In genomic region chr1:165900576-165901380, GRCh38 we compare ENCODE assay signal across 8 cellular contexts.
DNase-seq lines count a peak whose midpoint lies in the region; ATAC-seq and TF ChIP-seq lines count a peak whose summit lies in the region.
"Had no signal": no experiment of that assay in that cellular context is flagged by ENCODE, and none has a peak within 500 bp of the region (broad histone marks: within the 10 kb centered on the region; RNA-seq: fewer than 3 reads in every experiment).

No MANE protein-coding gene starts in this region.

- no peaks in the 10 kb centered on the region for H3K9me3 Mint-ChIP-seq in activated T-helper 1 cell treated with anti-CD3 and anti-CD28 coated beads, Interleukin-12 subunit alpha, Interleukin-12 subunit beta, Interleukin-2, Interleukin-4 antibody, amounts not matched to agents 30 ng/mL and 10 ng/mL and 1 ng/mL, durations not matched to agents 14 hours and 24 hours and 36 hours
- H3K9me3 Mint-ChIP-seq in glutamatergic neuron (ENCODE audit: unreplicated experiment): peaks cover 3% of the 10 kb centered on the region
- H3K9me3 Mint-ChIP-seq: mesothelial cell of epicardium had no signal

- H2AFZ ChIP-seq in smooth muscle cell (ENCODE audit: low read depth): no peak overlapping the region

- H3K4me1 ChIP-seq in smooth muscle cell (ENCODE audit: low read depth): peaks cover 29% of the 10 kb centered on the region

- DNase-seq in activated T-helper 1 cell treated with anti-CD3 and anti-CD28 coated beads, Interleukin-12 subunit alpha, Interleukin-12 subunit beta, Interleukin-2, Interleukin-4 antibody, amounts not matched to agents 30 ng/mL and 10 ng/mL and 1 ng/mL, durations not matched to agents 14 hours and 24 hours and 36 hours (ENCODE audit: low spot score): no peak
- DNase-seq in glutamatergic neuron (no peak), smooth muscle cell (lab: John Stamatoyannopoulos, UW; ENCODE audit: unreplicated experiment) (no peak), NCI-H1436 treated with DMSO at 0.1 percent for 48 hours (lab: John Stamatoyannopoulos, UW) (no peak)

- no peaks in the 10 kb centered on the region for H3K27me3 Mint-ChIP-seq in activated T-helper 1 cell treated with anti-CD3 and anti-CD28 coated beads, Interleukin-12 subunit alpha, Interleukin-12 subunit beta, Interleukin-2, Interleukin-4 antibody, amounts not matched to agents 30 ng/mL and 10 ng/mL and 1 ng/mL, durations not matched to agents 14 hours and 24 hours and 36 hours (ENCODE audit: insufficient read depth)
- H3K27me3 Mint-ChIP-seq in glutamatergic neuron (ENCODE audit: unreplicated experiment): no peaks in the 10 kb centered on the region

- H3K4me2 ChIP-seq in smooth muscle cell: peak overlapping the region; percentile 24

- intact Hi-C loops in activated T-helper 1 cell treated with anti-CD3 and anti-CD28 coated beads, Interleukin-12 subunit alpha, Interleukin-12 subunit beta, Interleukin-2, Interleukin-4 antibody, amounts not matched to agents 30 ng/mL and 10 ng/mL and 1 ng/mL, durations not matched to agents 14 hours and 24 hours and 36 hours (cut with micrococcal nuclease): no loop called here

- H3K4me3 ChIP-seq in smooth muscle cell: no peak overlapping the region

- H3K4me3 Mint-ChIP-seq in activated T-helper 1 cell treated with anti-CD3 and anti-CD28 coated beads, Interleukin-12 subunit alpha, Interleukin-12 subunit beta, Interleukin-2, Interleukin-4 antibody, amounts not matched to agents 30 ng/mL and 10 ng/mL and 1 ng/mL, durations not matched to agents 14 hours and 24 hours and 36 hours: no peak overlapping the region
- peak overlapping the region; percentile 49 for H3K4me3 Mint-ChIP-seq in glutamatergic neuron (ENCODE audit: unreplicated experiment)
- H3K4me3 Mint-ChIP-seq: mesothelial cell of epicardium had no signal

- H3K9me3 ChIP-seq in KOPT-K1 (ENCODE audit: insufficient read depth, low read length, poor library complexity, severe bottlenecking): no peaks in the 10 kb centered on the region
- H3K9me3 ChIP-seq in smooth muscle cell (replicated peaks; ENCODE audit: low read depth): no peaks in the 10 kb centered on the region

- H3K79me2 ChIP-seq in smooth muscle cell (ENCODE audit: low read depth): no peaks in the 10 kb centered on the region

- peaks cover 34% of the 10 kb centered on the region for H3F3A ChIP-seq in smooth muscle cell (ENCODE audit: low read depth)

- peak overlapping the region; percentile 18 for H3K27ac ChIP-seq in KOPT-K1 (ENCODE audit: low read depth, low read length, poor library complexity, severe bottlenecking)
- peak overlapping the region; percentile 57 for H3K27ac ChIP-seq in smooth muscle cell (ENCODE audit: low read depth)

- no peak for TF ChIP-seq CTCF in glutamatergic neuron (IDR thresholded peaks at IDR 0.05; ENCODE audit: partially characterized antibody, unreplicated experiment)
- TF ChIP-seq CTCF in smooth muscle cell (IDR thresholded peaks at IDR 0.05; ENCODE audit: borderline replicate concordance, insufficient read depth, poor library complexity, severe bottlenecking): no peak

- H3K36me3 ChIP-seq in KOPT-K1 (ENCODE audit: insufficient read depth, low read length) (peaks cover 100% of the 10 kb centered on the region), smooth muscle cell (ENCODE audit: low read depth) (no peaks in the 10 kb centered on the region)

- ATAC-seq in GM21619 (IDR thresholded peaks at IDR 0.05; ENCODE audit: unreplicated experiment): no peak
- no peak for ATAC-seq in HG03460 (IDR thresholded peaks at IDR 0.05; ENCODE audit: unreplicated experiment)

- H3K27ac Mint-ChIP-seq in activated T-helper 1 cell treated with anti-CD3 and anti-CD28 coated beads, Interleukin-12 subunit alpha, Interleukin-12 subunit beta, Interleukin-2, Interleukin-4 antibody, amounts not matched to agents 30 ng/mL and 10 ng/mL and 1 ng/mL, durations not matched to agents 14 hours and 24 hours and 36 hours: peak overlapping the region; percentile 36
- H3K27ac Mint-ChIP-seq in glutamatergic neuron (ENCODE audit: unreplicated experiment): peak overlapping the region; percentile 75
- H3K27ac Mint-ChIP-seq: mesothelial cell of epicardium had no signal

- H4K20me1 ChIP-seq in smooth muscle cell (ENCODE audit: low read depth): no peaks in the 10 kb centered on the region

- no peaks in the 10 kb centered on the region for H3K27me3 ChIP-seq in smooth muscle cell (ENCODE audit: low read depth)

- WGBS in smooth muscle cell (ENCODE audit: low lambda C conversion rate): 40% methylated on average over 22 of the region's 22 CpGs

- H3K9ac ChIP-seq in smooth muscle cell (ENCODE audit: low read depth): peak overlapping the region; percentile 44

- peaks cover 26% of the 10 kb centered on the region for H3K4me1 Mint-ChIP-seq in activated T-helper 1 cell treated with anti-CD3 and anti-CD28 coated beads, Interleukin-12 subunit alpha, Interleukin-12 subunit beta, Interleukin-2, Interleukin-4 antibody, amounts not matched to agents 30 ng/mL and 10 ng/mL and 1 ng/mL, durations not matched to agents 14 hours and 24 hours and 36 hours (ENCODE audit: low read depth)
- peaks cover 26% of the 10 kb centered on the region for H3K4me1 Mint-ChIP-seq in glutamatergic neuron (ENCODE audit: low read depth, unreplicated experiment)

- peaks cover 28% of the 10 kb centered on the region for H3K36me3 Mint-ChIP-seq in activated T-helper 1 cell treated with anti-CD3 and anti-CD28 coated beads, Interleukin-12 subunit alpha, Interleukin-12 subunit beta, Interleukin-2, Interleukin-4 antibody, amounts not matched to agents 30 ng/mL and 10 ng/mL and 1 ng/mL, durations not matched to agents 14 hours and 24 hours and 36 hours (ENCODE audit: low read depth)
- no peaks in the 10 kb centered on the region for H3K36me3 Mint-ChIP-seq in glutamatergic neuron (ENCODE audit: unreplicated experiment)
